In the genomic region with DNA sequence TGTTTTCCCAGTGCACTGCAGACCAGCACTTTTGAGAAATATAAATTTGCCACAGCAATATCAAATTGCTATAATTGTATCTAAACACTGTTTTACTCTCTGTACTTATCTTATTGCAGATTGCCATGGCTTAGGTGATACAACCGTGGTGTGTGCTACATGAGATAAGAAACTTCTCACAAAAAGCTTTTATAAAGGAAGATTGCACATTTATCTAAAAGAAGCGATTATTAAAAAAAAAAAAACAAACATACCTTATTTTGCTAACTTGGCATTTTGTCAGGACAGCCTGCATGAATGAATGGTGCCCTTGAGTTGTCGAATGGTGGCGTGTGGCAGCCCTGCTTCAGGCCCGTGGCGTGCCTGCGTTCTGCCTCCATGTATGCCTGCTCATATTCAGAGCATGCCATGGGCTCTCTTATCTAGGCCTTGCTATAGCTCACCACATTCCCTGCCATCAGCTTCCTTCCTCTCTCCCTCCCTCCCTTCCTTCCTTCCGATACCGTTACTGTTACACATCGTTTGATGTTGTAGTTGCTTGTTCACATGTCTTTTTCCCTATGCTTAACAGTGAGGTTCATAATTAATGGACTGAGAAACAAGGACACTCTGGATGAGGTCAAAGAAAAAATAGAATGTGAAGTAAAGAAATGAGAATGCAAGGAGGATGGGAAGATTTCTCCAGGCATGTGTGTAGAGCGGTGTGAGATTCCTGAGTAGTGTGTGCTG, we compare ENCODE assay signal across 13 cellular contexts.
"Had no signal": no experiment of that assay in that cellular context is flagged by ENCODE, and none has a peak within 500 bp of the region (broad histone marks: within the 10 kb centered on the region; RNA-seq: fewer than 3 reads in every experiment).

No MANE protein-coding gene starts in this region.

- H3K4me3 ChIP-seq: cardiac muscle cell, esophagus squamous epithelium, ovary, transverse colon, vagina had no signal

- H3K36me3 ChIP-seq: cardiac muscle cell, esophagus squamous epithelium, ovary, transverse colon, vagina had no signal

- H3K27me3 ChIP-seq: cardiac muscle cell, esophagus squamous epithelium, ovary, transverse colon, vagina had no signal

- H3K27ac ChIP-seq: esophagus squamous epithelium, ovary, transverse colon, vagina had no signal

- H3K4me1 ChIP-seq: transverse colon, vagina had no signal

- H3K9me3 ChIP-seq: esophagus squamous epithelium, ovary, transverse colon, vagina had no signal

- DNase-seq: activated CD4-positive, alpha-beta T cell treated with anti-CD3 and anti-CD28 coated beads for 1 hour; activated CD4-positive, alpha-beta T cell treated with anti-CD3 and anti-CD28 coated beads, Interleukin-2, amount 50 U/mL, for 48 hours; activated naive CD4-positive, alpha-beta T cell treated with anti-CD3 and anti-CD28 coated beads, Interleukin-2, amount 10 ng/mL, durations not matched to agents 7 days and 5 days; activated T-cell treated with anti-CD3 and anti-CD28 coated beads, Interleukin-2, amount 50 U/mL, for 1 hour; esophagus squamous epithelium; stimulated activated CD4-positive, alpha-beta T cell treated with anti-CD3 and anti-CD28 coated beads, Interleukin-15, amount 100 ng/mL, for 24 hours; stimulated activated CD4-positive, alpha-beta T cell treated with anti-CD3 and anti-CD28 coated beads, Interleukin-4, amount 100 ng/mL, for 1 hour; stimulated activated naive CD4-positive, alpha-beta T cell; substantia nigra; transverse colon had no signal
